Comparison of ENCODE assay signal across 13 cellular contexts in genomic region chr22:38347181-38347943, GRCh38. TPM values are rescaled to one million over a fixed set of nuclear protein-coding genes. Genes with fewer than 3 reads are reported as not detected.
A peak's percentile ranks its signal among the peaks of the same experiment; 100 is the strongest.
DNase-seq lines count a peak whose midpoint lies in the region; ATAC-seq and TF ChIP-seq lines count a peak whose summit lies in the region.
"Had no signal": no experiment of that assay in that cellular context is flagged by ENCODE, and none has a peak within 500 bp of the region (broad histone marks: within the 10 kb centered on the region; RNA-seq: fewer than 3 reads in every experiment).

No MANE protein-coding gene starts in this region.

- ATAC-seq in Right ventricle myocardium inferior: no peak
- ATAC-seq in Right ventricle myocardium superior (ENCODE audit: poor library complexity): no peak
- no peak for ATAC-seq in mucosa of descending colon
- ATAC-seq: lower lobe of right lung had no signal

- no peak overlapping the region for H3K4me3 ChIP-seq in mucosa of descending colon
- H3K4me3 ChIP-seq in Karpas-422 (ENCODE audit: low read length): no peak overlapping the region
- H3K4me3 ChIP-seq: lower lobe of right lung had no signal

- H3K4me3 Mint-ChIP-seq in brain (no peak overlapping the region), type B pancreatic cell (no peak overlapping the region)

- H3K36me3 ChIP-seq in mucosa of descending colon (ENCODE audit: low read depth): no peaks in the 10 kb centered on the region
- no peaks in the 10 kb centered on the region for H3K36me3 ChIP-seq in Karpas-422 (ENCODE audit: insufficient read depth, low read length)
- H3K36me3 ChIP-seq: lower lobe of right lung had no signal

- H3K79me2 ChIP-seq in Karpas-422 (ENCODE audit: low read length): no peaks in the 10 kb centered on the region

- H3K4me1 Mint-ChIP-seq in brain: peaks cover 7% of the 10 kb centered on the region
- H3K4me1 Mint-ChIP-seq in type B pancreatic cell (ENCODE audit: unreplicated experiment): peaks cover 5% of the 10 kb centered on the region

- no peaks in the 10 kb centered on the region for H3K9me3 Mint-ChIP-seq in brain
- no peaks in the 10 kb centered on the region for H3K9me3 Mint-ChIP-seq in type B pancreatic cell

- no peaks in the 10 kb centered on the region for H3K27me3 ChIP-seq in Karpas-422 (ENCODE audit: low read length)

- H3K9me3 ChIP-seq in mucosa of descending colon (no peaks in the 10 kb centered on the region), Karpas-422 (ENCODE audit: low read length) (no peaks in the 10 kb centered on the region)
- H3K9me3 ChIP-seq: lower lobe of right lung, SK-N-SH had no signal

- TF ChIP-seq CTCF in brain (conservative IDR thresholded peaks at IDR 0.05) (no peak), mucosa of descending colon (IDR thresholded peaks at IDR 0.05) (no peak), type B pancreatic cell (conservative IDR thresholded peaks at IDR 0.05) (no peak)

- H4K20me1 ChIP-seq in Karpas-422 (ENCODE audit: insufficient read depth, low read depth, low read length): no peaks in the 10 kb centered on the region

- H3K4me2 ChIP-seq in Karpas-422 (ENCODE audit: low read depth, low read length, poor library complexity, severe bottlenecking): no peak overlapping the region
- H3K4me2 ChIP-seq: SK-N-SH had no signal

- H3K36me3 Mint-ChIP-seq in brain (peaks cover 12% of the 10 kb centered on the region), type B pancreatic cell (peaks cover 4% of the 10 kb centered on the region)

- H3K27me3 Mint-ChIP-seq in brain (no peaks in the 10 kb centered on the region), type B pancreatic cell (no peaks in the 10 kb centered on the region)

- H3K27ac Mint-ChIP-seq in brain: peak overlapping the region in 3 of 5 experiments; percentile 79 to 86 (median 81)
- H3K27ac Mint-ChIP-seq in type B pancreatic cell: peak overlapping the region; percentile 79

- no peaks in the 10 kb centered on the region for H3K4me1 ChIP-seq in mucosa of descending colon (ENCODE audit: low read depth)
- no peaks in the 10 kb centered on the region for H3K4me1 ChIP-seq in Karpas-422 (ENCODE audit: low read length)
- H3K4me1 ChIP-seq: lower lobe of right lung had no signal

- DNase-seq in Right ventricle myocardium inferior (ENCODE audit: missing footprints) (peak; percentile 48), Right ventricle myocardium superior (no peak), mucosa of descending colon (peak in 2 of 3 donors; percentile 18 to 36), type B pancreatic cell (ENCODE audit: extremely low spot score, unreplicated experiment) (peak; percentile 62), Karpas-422 (no peak), NCI-H2196 (lab: John Stamatoyannopoulos, UW; ENCODE audit: unreplicated experiment) (no peak)
- no peak for DNase-seq in activated CD4-positive, alpha-beta T cell treated with anti-CD3 and anti-CD28 coated beads, Interleukin-2, amount 50 U/mL, for 48 hours
- DNase-seq: lower lobe of right lung; NCI-H2081; occipital lobe; SK-N-SH; stimulated activated CD4-positive, alpha-beta T cell treated with anti-CD3 and anti-CD28 coated beads, Interleukin-12 subunit alpha, Interleukin-12 subunit beta, amount 100 ng/mL, for 4 hours had no signal

- H3K27ac ChIP-seq in Karpas-422 (ENCODE audit: low read length): no peak overlapping the region
- H3K27ac ChIP-seq: lower lobe of right lung had no signal

- intact Hi-C loops in Right ventricle myocardium inferior (cut with DNase I) (no loop called here), Right ventricle myocardium superior (cut with DNase I) (loop anchor here (10.0 kb wide), 1 partner anchor 233 kb away; the partner anchor contains the start of gene BAIAP2L2), mucosa of descending colon (cut with DNase I, micrococcal nuclease) (no loop called here)

- no peak overlapping the region for H2AFZ ChIP-seq in Karpas-422 (ENCODE audit: low read length)

- no peak overlapping the region for H3K9ac ChIP-seq in Karpas-422 (ENCODE audit: low read length)
- H3K9ac ChIP-seq: SK-N-SH had no signal

- no peaks in the 10 kb centered on the region for H3K9me2 ChIP-seq in Karpas-422 (replicated peaks; ENCODE audit: insufficient read depth, low read length)
- H3K9me2 ChIP-seq: SK-N-SH had no signal

RNA-seq across cellular contexts. Expression of gene CSNK1E, which starts 30.1 kb away (rescaled TPM):
- total RNA-seq in Right ventricle myocardium inferior (55.4 TPM), Right ventricle myocardium superior (65.7 TPM), mucosa of descending colon (100 to 1,000 TPM in 1 of 3 donors, 10 to 100 TPM in 2; 87.8 to 100 (median 89.8) TPM), type B pancreatic cell (ENCODE audit: low replicate concordance) (199 and 219 TPM in 2 replicates)
- 162 TPM for polyA plus RNA-seq in brain (ENCODE audit: insufficient read depth, low read depth, low replicate concordance)
- total RNA-seq in Karpas-422 (2014; rRNA removed; shearing (Covaris generic); ENCODE audit: low replicate concordance): 193 and 213 TPM in 2 replicates

Comparison
In these comparisons a context has a peak if more than half of its experiments do, and no peak if none do; other contexts are left out.
1. DNase-seq: peak in Right ventricle myocardium inferior (single experiment), mucosa of descending colon (2 of 3) and type B pancreatic cell (single experiment); none in Right ventricle myocardium superior (single experiment), activated CD4-positive, alpha-beta T cell treated with anti-CD3 and anti-CD28 coated beads, Interleukin-2, amount 50 U/mL, for 48 hours (0 of 2), Karpas-422 (single experiment) and NCI-H2196 (single experiment).